ENCODE assay signal across 27 cellular contexts in genomic region chr12:24582954-24583601, GRCh38.
"Had no signal": no experiment of that assay in that cellular context is flagged by ENCODE, and none has a peak within 500 bp of the region (broad histone marks: within the 10 kb centered on the region; RNA-seq: fewer than 3 reads in every experiment).

No MANE protein-coding gene starts in this region.

- H3K27me3 ChIP-seq: gastrocnemius medialis, hepatocyte, neural progenitor cell, right atrium auricular region, tibial nerve, upper lobe of left lung had no signal

- H2AFZ ChIP-seq: hepatocyte, neural progenitor cell had no signal

- H3K27ac Mint-ChIP-seq: endodermal cell; naive thymus-derived CD4-positive, alpha-beta T cell; nephron; neural progenitor cell had no signal

- H3K4me3 ChIP-seq: gastrocnemius medialis, hepatocyte, neural progenitor cell, prostate gland, right atrium auricular region, smooth muscle cell, thoracic aorta, tibial nerve, upper lobe of left lung had no signal

- H3K4me2 ChIP-seq: hepatocyte, neural progenitor cell, smooth muscle cell had no signal

- H3K4me3 Mint-ChIP-seq: endodermal cell; naive thymus-derived CD4-positive, alpha-beta T cell; nephron; neural progenitor cell had no signal

- ATAC-seq: esophagus mucosa; gastrocnemius medialis; left lobe of liver; naive thymus-derived CD4-positive, alpha-beta T cell; sciatic nerve; stimulated activated naive CD8-positive, alpha-beta T cell treated with anti-CD3 and anti-CD28 coated beads, Interleukin-15, Interleukin-2, amounts not matched to agents 100 U/mL and 50 U/mL, for 24 hours had no signal

- H3K9me3 ChIP-seq: gastrocnemius medialis, prostate gland, upper lobe of left lung had no signal

- H3K27ac ChIP-seq: epithelial cell of prostate, gastrocnemius medialis, hepatocyte, neural progenitor cell, prostate gland, right atrium auricular region, thoracic aorta, tibial nerve, upper lobe of left lung had no signal

- H3K4me1 Mint-ChIP-seq: endodermal cell; naive thymus-derived CD4-positive, alpha-beta T cell; nephron; neural progenitor cell had no signal

- H3K36me3 Mint-ChIP-seq: naive thymus-derived CD4-positive, alpha-beta T cell had no signal

- DNase-seq: effector CD8-positive, alpha-beta T cell; endodermal cell; foreskin fibroblast; gastrocnemius medialis; head of caudate nucleus; kidney; mesendoderm; midbrain; naive thymus-derived CD4-positive, alpha-beta T cell; stimulated activated CD4-positive, alpha-beta T cell treated with anti-CD3 and anti-CD28 coated beads, Interleukin-12 subunit alpha, Interleukin-12 subunit beta, amount 100 ng/mL, for 4 hours; stimulated activated CD4-positive, alpha-beta T cell treated with anti-CD3 and anti-CD28 coated beads, Interleukin-1b, Interleukin-23, amount 100 ng/mL, for 48 hours; stimulated activated CD4-positive, alpha-beta T cell treated with anti-CD3 and anti-CD28 coated beads, Interleukin-4, amount 100 ng/mL, for 1 hour; stimulated activated CD8-positive, alpha-beta memory T cell treated with anti-CD3 and anti-CD28 coated beads, Interleukin-4, amount 100 ng/mL, for 48 hours; stimulated activated naive CD8-positive, alpha-beta T cell treated with anti-CD3 and anti-CD28 coated beads, Interleukin-15, Interleukin-2, amounts not matched to agents 100 U/mL and 50 U/mL, for 24 hours had no signal

- H3K36me3 ChIP-seq: gastrocnemius medialis, prostate gland, right atrium auricular region, thoracic aorta, tibial nerve, upper lobe of left lung had no signal

- H3K27me3 Mint-ChIP-seq: naive thymus-derived CD4-positive, alpha-beta T cell had no signal

- H3K4me1 ChIP-seq: gastrocnemius medialis, neural progenitor cell, prostate gland, right atrium auricular region, tibial nerve, upper lobe of left lung had no signal

- H3K9ac ChIP-seq: neural progenitor cell had no signal
